25 cellular contexts compared by ENCODE assay signal in the genomic region with DNA sequence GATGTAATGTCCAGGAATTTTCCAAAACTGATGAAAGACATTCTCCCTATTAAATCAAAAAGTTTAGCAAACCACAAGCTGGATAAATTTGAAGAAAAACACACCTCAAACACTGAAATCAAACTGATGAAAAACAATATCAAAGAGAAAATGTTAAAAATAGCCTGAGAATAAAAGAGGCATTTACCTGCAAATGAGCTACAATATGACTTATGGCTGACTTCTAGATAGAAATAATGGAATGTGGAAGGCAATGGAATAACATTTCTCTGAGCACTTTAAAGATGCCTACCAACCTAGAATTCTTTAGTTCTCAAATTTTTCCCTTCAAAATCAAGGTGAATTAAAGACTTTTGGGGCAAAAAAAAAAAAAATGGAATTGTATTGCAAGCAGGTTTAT. TPM values are rescaled to one million over a fixed set of nuclear protein-coding genes. Genes with fewer than 3 reads are reported as not detected.
DNase-seq lines count a peak whose midpoint lies in the region; ATAC-seq, FAIRE-seq and TF ChIP-seq lines count a peak whose summit lies in the region.
"Had no signal": no experiment of that assay in that cellular context is flagged by ENCODE, and none has a peak within 500 bp of the region (broad histone marks: within the 10 kb centered on the region; RNA-seq: fewer than 3 reads in every experiment).

No MANE protein-coding gene starts in this region.

- H3K4me2 ChIP-seq in HCT116 (ENCODE audit: low read length) = no peak overlapping the region
- no peak overlapping the region for H3K4me2 ChIP-seq in K562 (ENCODE audit: insufficient read depth, low read length)
- H3K4me2 ChIP-seq: BLaER1 had no signal

- DNase-seq in HCT116 (ENCODE audit: low read depth, low spot score) (no peak), K562 (ENCODE audit: extremely low read depth in 1 of 4, low spot score in 3 of 4) (no peak), NOMO-1 treated with dmso at 0.1 percent for 144 hours (lab: John Stamatoyannopoulos, UW; ENCODE audit: unreplicated experiment) (no peak), cerebellar cortex (ENCODE audit: low spot score) (no peak)
- DNase-seq: 8988T; ACHN; BE2C; C1 segment of cervical spinal cord; CD4-positive, alpha-beta memory T cell; CD4-positive, CD25-positive, alpha-beta regulatory T cell; CD8-positive, alpha-beta memory T cell; COR-L47; DMS 273 treated with DMSO at 0.1 percent for 48 hours; DMS153; DMS53; DMS79; DND-41; EL; GDM1 had no signal

- TF ChIP-seq RAD21 in HCT116 (IDR thresholded peaks at IDR 0.05; ENCODE audit: low read depth) (no peak), K562 (CRISPR knock-in tag; conservative IDR thresholded peaks at IDR 0.05 in 1 of 2, IDR thresholded peaks at IDR 0.05 in 1 of 2) (no peak)

- no peak for FAIRE-seq in K562 (lab: Jason Lieb, UNC)
- FAIRE-seq: A204.1, GM12878, GM12892, GM18507 had no signal

- RAD21 ChIA-PET in HCT116 (lab: Charles Lee; ENCODE audit: low non-redundant PET in 1 of 2, low total read pairs in 2 of 2, uncharacterized antibody in 2 of 2, unreplicated experiment in 2 of 2) = no interaction called here

- no peaks in the 10 kb centered on the region for H3K9me2 ChIP-seq in HCT116 (ENCODE audit: insufficient read depth)

- ATAC-seq in HCT116 (no peak), K562 (no peak)
- ATAC-seq: GM12878 had no signal

- H2AFZ ChIP-seq in HCT116 (ENCODE audit: low read depth, low read length, poor library complexity, severe bottlenecking) (no peak overlapping the region), K562 (ENCODE audit: low read depth, low read length) (no peak overlapping the region)

- H3K27me3 ChIP-seq in HCT116 (ENCODE audit: insufficient read depth, low read length) (peaks cover 4% of the 10 kb centered on the region; the same call in 1 of the 2 replicates), K562 (ENCODE audit: control insufficient read depth in 2 of 2, insufficient read depth in 2 of 2, low read length in 2 of 2) (peaks cover 3 to 5% of the 10 kb centered on the region in 2 experiments; a peak in 2 of 5 replicates)
- H3K27me3 ChIP-seq: BE2C, BLaER1 had no signal

- CTCF ChIA-PET in HCT116 (lab: Charles Lee) = no interaction called here
- CTCF ChIA-PET in HEK293 (lab: Yijun Ruan, JAX) = interaction anchor here (0.7 kb wide), 1 partner anchor 17 kb away, joined by 3 read pairs; no protein-coding TSS in a partner anchor
- CTCF ChIA-PET in K562 (lab: Yijun Ruan, JAX; ENCODE audit: low intra/inter-chr PET ratio) = no interaction called here

- H3K4me3 ChIP-seq in HCT116 (replicated peaks in 1 of 2; ENCODE audit: low read depth in 1 of 2, low read length in 2 of 2) (no peak overlapping the region), HEK293 (ENCODE audit: low read depth, low read length) (no peak overlapping the region), K562 (no peak overlapping the region)
- H3K4me3 ChIP-seq: BLaER1, GM12878 had no signal

- no peaks in the 10 kb centered on the region for H3K36me3 ChIP-seq in HCT116 (ENCODE audit: control insufficient read depth in 1 of 2, insufficient read depth in 2 of 2, low read length in 2 of 2)
- no peaks in the 10 kb centered on the region for H3K36me3 ChIP-seq in HEK293 (ENCODE audit: control insufficient read depth in 2 of 2, insufficient read depth in 1 of 2, low read length in 2 of 2)
- no peaks in the 10 kb centered on the region for H3K36me3 ChIP-seq in K562 (ENCODE audit: control insufficient read depth, insufficient read depth, low read length)
- H3K36me3 ChIP-seq: BE2C, BLaER1 had no signal

- H3K79me2 ChIP-seq in HCT116 (ENCODE audit: insufficient read depth, low read length) (no peaks in the 10 kb centered on the region), K562 (ENCODE audit: control insufficient read depth, insufficient read depth, low read length) (no peaks in the 10 kb centered on the region)

- in situ Hi-C loops in K562 (cut with MboI) = no loop called here

- H3K27ac ChIP-seq in HCT116 (ENCODE audit: low read depth, low read length) (no peak overlapping the region), HEK293 (ENCODE audit: extremely low read depth, low read depth, low read length) (no peak overlapping the region), K562 (ENCODE audit: extremely low read depth, low read depth, low read length) (no peak overlapping the region)
- H3K27ac ChIP-seq: BLaER1 had no signal

- POLR2A ChIA-PET in HCT116 (lab: Charles Lee) = no interaction called here
- POLR2A ChIA-PET in HEK293 (lab: Yijun Ruan, JAX) = no interaction called here
- POLR2A ChIA-PET in K562 (lab: Yijun Ruan, JAX) = no interaction called here

- H4K20me1 ChIP-seq in HCT116 (ENCODE audit: insufficient read depth) (no peaks in the 10 kb centered on the region), K562 (replicated peaks; ENCODE audit: control insufficient read depth, insufficient read depth, low read length) (no peaks in the 10 kb centered on the region)
- H4K20me1 ChIP-seq: BLaER1 had no signal

- TF ChIP-seq POLR2A in HCT116 (IDR thresholded peaks at IDR 0.05; ENCODE audit: borderline replicate concordance, extremely low read depth, insufficient read depth, insufficient read length) (no peak), K562 (conservative IDR thresholded peaks at IDR 0.05) (no peak)

- TF ChIP-seq EP300 in K562 (IDR thresholded peaks at IDR 0.05; ENCODE audit: low read length) = no peak

- H3K9ac ChIP-seq in HCT116 (ENCODE audit: low read length) (no peak overlapping the region), K562 (ENCODE audit: insufficient read depth in 1 of 2, low read depth in 2 of 2, low read length in 2 of 2) (no peak overlapping the region)
- H3K9ac ChIP-seq: BLaER1 had no signal

- TF ChIP-seq CTCF in HCT116 (IDR thresholded peaks at IDR 0.05 in 2 of 3, conservative IDR thresholded peaks at IDR 0.05 in 1 of 3; ENCODE audit: borderline replicate concordance in 1 of 3, insufficient read depth in 1 of 3, low read depth in 2 of 3, low read length in 2 of 3) (no peak), HEK293 (tag by site-specific recombination; IDR thresholded peaks at IDR 0.05) (no peak), K562 (IDR thresholded peaks at IDR 0.05 in 2 of 3, conservative IDR thresholded peaks at IDR 0.05 in 1 of 3; ENCODE audit: insufficient read depth in 2 of 3, low read depth in 1 of 3, low read length in 3 of 3) (no peak)

- BruUV-seq in HCT116 (replicated peaks; lab: Mats Ljungman, UMichigan) (no TSS peak), K562 (replicated peaks; lab: Mats Ljungman, UMichigan) (no TSS peak)

- H3K4me1 ChIP-seq in HCT116 (ENCODE audit: control insufficient read depth in 1 of 2, insufficient read depth in 2 of 2, low read length in 2 of 2) (no peaks in the 10 kb centered on the region), HEK293 (ENCODE audit: control insufficient read depth, insufficient read depth, low read length) (no peaks in the 10 kb centered on the region), K562 (replicated peaks in 1 of 2; ENCODE audit: control insufficient read depth in 2 of 2, insufficient read depth in 2 of 2, low read length in 2 of 2) (no peaks in the 10 kb centered on the region)
- H3K4me1 ChIP-seq: BE2C, BLaER1 had no signal

- no peaks in the 10 kb centered on the region for H3K9me1 ChIP-seq in K562 (ENCODE audit: control insufficient read depth, insufficient read depth, low read length)

- H3K9me3 ChIP-seq in HCT116 (ENCODE audit: control insufficient read depth in 1 of 2, insufficient read depth in 1 of 2, low read depth in 1 of 2, low read length in 2 of 2) = peaks cover 0 to 7% of the 10 kb centered on the region in 2 experiments; a peak in 2 of 4 replicates
- H3K9me3 ChIP-seq in HEK293 (ENCODE audit: control insufficient read depth, insufficient read depth, low read depth, low read length) = no peaks in the 10 kb centered on the region
- no peaks in the 10 kb centered on the region for H3K9me3 ChIP-seq in K562 (replicated peaks; ENCODE audit: control insufficient read depth, insufficient read depth, low read depth, low read length)
- H3K9me3 ChIP-seq: BE2C had no signal

- intact Hi-C loops in HCT116 (cut with micrococcal nuclease) (no loop called here), K562 (cut with micrococcal nuclease) (no loop called here)

TF ChIP-seq in HCT116, 20 proteins besides CTCF, POLR2A, EP300 and RAD21:
- TF ChIP-seq CBX3 (IDR thresholded peaks at IDR 0.05; ENCODE audit: low read depth) (0 out of 2 replicates have a peak, but pooled peaks have one; percentile 21), ZFX (IDR thresholded peaks at IDR 0.05) (no peak)
TF ChIP-seq in HCT116: peak in this region for 1.

TF ChIP-seq in K562, 482 proteins besides CTCF, POLR2A, EP300 and RAD21:
- no peak for TF ChIP-seq POLR2H (tag; IDR thresholded peaks at IDR 0.05; ENCODE audit: low read depth)
- TF ChIP-seq, protein P1, sequence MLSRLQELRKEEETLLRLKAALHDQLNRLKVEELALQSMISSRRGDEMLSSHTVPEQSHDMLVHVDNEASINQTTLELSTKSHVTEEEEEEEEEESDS (CRISPR knock-in tag; IDR thresholded peaks at IDR 0.05) = no peak
- peak; percentile 63; the same call in 1 of the 2 replicates for TF ChIP-seq TRIM28 (IDR thresholded peaks at IDR 0.05)
- TF ChIP-seq PHB (CRISPR knock-in tag; IDR thresholded peaks at IDR 0.05) = no peak
- TF ChIP-seq NEUROD1 (IDR thresholded peaks at IDR 0.05; ENCODE audit: borderline replicate concordance, low read depth, low read length, partially characterized antibody) = no peak
- TF ChIP-seq CBX3 (IDR thresholded peaks at IDR 0.05; ENCODE audit: borderline replicate concordance in 1 of 2, low read length in 2 of 2) = peak in 1 of 2 experiments; percentile 56; a peak in 1 of 3 replicates

RNA-seq across cellular contexts. Expression of a gene that starts 52.4 kb away (rescaled TPM):
- total RNA-seq in HCT116 (2021; ENCODE audit: unreplicated experiment) = 270 TPM
- polyA plus RNA-seq in HCT116 (2012) = 167 and 199 TPM in 2 replicates
- total RNA-seq in K562 (2011; cell fraction: chromatin; rRNA removed; ENCODE audit: low replicate concordance) = 20.4 and 22.1 TPM in 2 replicates
- 17.9 and 20.3 TPM in 2 replicates for total RNA-seq in K562 (2011; cell fraction: nucleolus; rRNA removed)
- 19.2 and 31.9 TPM in 2 replicates for total RNA-seq in K562 (2011; cell fraction: nucleoplasm; rRNA removed)
- 180 and 218 TPM in 2 replicates for total RNA-seq in K562 (2014; rRNA removed)
- 157 and 161 TPM in 2 replicates for total RNA-seq in K562 (2014; rRNA removed; fragmentation: Illumina TruSeq; extraction: Trizol)
- total RNA-seq in K562 (2015; rRNA removed; fragmentation: Illumina TruSeq; extraction: Trizol) = 152 and 172 TPM in 2 replicates
- total RNA-seq in K562 (2021) = 156 and 175 TPM in 2 replicates
- 191 and 257 TPM in 2 replicates for polyA plus RNA-seq in K562 (2011; rRNA removed)
- 49.3 and 72.5 TPM in 2 replicates for polyA plus RNA-seq in K562 (2011; cell fraction: cytosol; rRNA removed)
- polyA plus RNA-seq in K562 (2011; cell fraction: nucleus; rRNA removed) = 61.5 and 101 TPM in 2 replicates
- 147 and 385 TPM in 2 replicates for polyA plus RNA-seq in K562 (2012)
- 84.9 and 112 TPM in 2 replicates for polyA plus RNA-seq in K562 (2014; fragmentation: Illumina TruSeq; extraction: Trizol)
- polyA plus RNA-seq in K562 (2014; fragmentation: Nextera tagmentation; extraction: Ambion mirVana) = 100 to 1,000 TPM; 619 to 677 TPM
- polyA plus RNA-seq in K562 (2014; rRNA removed) = 204 and 301 TPM in 2 replicates
- polyA minus RNA-seq in K562 (2011; rRNA and poly(A)+ RNA removed) = 137 and 158 TPM in 2 replicates
- polyA minus RNA-seq in K562 (2011; cell fraction: cytosol; rRNA and poly(A)+ RNA removed) = 30.6 and 37.9 TPM in 2 replicates
- 15.1 and 25.3 TPM in 2 replicates for polyA minus RNA-seq in K562 (2011; cell fraction: nucleus; rRNA and poly(A)+ RNA removed)
